14 cellular contexts compared by ENCODE assay signal in genomic region chr13:32080328-32080744, GRCh38.
"Had no signal": no experiment of that assay in that cellular context is flagged by ENCODE, and none has a peak within 500 bp of the region (broad histone marks: within the 10 kb centered on the region; RNA-seq: fewer than 3 reads in every experiment).

No MANE protein-coding gene starts in this region.

- H3K27ac Mint-ChIP-seq: activated CD8-positive, alpha-beta T cell treated with anti-CD3 and anti-CD28 coated beads for 36 hours; activated naive CD4-positive, alpha-beta T cell treated with anti-CD3 and anti-CD28 coated beads, Interleukin-2, amount 10 ng/mL, durations not matched to agents 7 days and 5 days; nephron; stimulated activated naive CD8-positive, alpha-beta T cell treated with anti-CD3 and anti-CD28 coated beads, Interleukin-15, amount 100 ng/mL, for 72 hours had no signal

- H3K36me3 ChIP-seq: thoracic aorta had no signal

- H3K4me3 Mint-ChIP-seq: activated CD8-positive, alpha-beta T cell treated with anti-CD3 and anti-CD28 coated beads for 36 hours; activated naive CD4-positive, alpha-beta T cell treated with anti-CD3 and anti-CD28 coated beads, Interleukin-2, amount 10 ng/mL, durations not matched to agents 7 days and 5 days; nephron; stimulated activated naive CD8-positive, alpha-beta T cell treated with anti-CD3 and anti-CD28 coated beads, Interleukin-15, amount 100 ng/mL, for 72 hours had no signal

- H3K36me3 Mint-ChIP-seq: activated naive CD4-positive, alpha-beta T cell treated with anti-CD3 and anti-CD28 coated beads, Interleukin-2, amount 10 ng/mL, durations not matched to agents 7 days and 5 days had no signal

- H3K27ac ChIP-seq: epithelial cell of prostate, thoracic aorta had no signal

- H3K4me3 ChIP-seq: thoracic aorta had no signal

- H3K9me3 Mint-ChIP-seq: activated CD8-positive, alpha-beta T cell treated with anti-CD3 and anti-CD28 coated beads for 36 hours; activated naive CD4-positive, alpha-beta T cell treated with anti-CD3 and anti-CD28 coated beads, Interleukin-2, amount 10 ng/mL, durations not matched to agents 7 days and 5 days; nephron; stimulated activated naive CD8-positive, alpha-beta T cell treated with anti-CD3 and anti-CD28 coated beads, Interleukin-15, amount 100 ng/mL, for 72 hours had no signal

- H3K4me1 Mint-ChIP-seq: nephron; stimulated activated naive CD8-positive, alpha-beta T cell treated with anti-CD3 and anti-CD28 coated beads, Interleukin-15, amount 100 ng/mL, for 72 hours had no signal

- ATAC-seq: activated CD8-positive, alpha-beta T cell treated with anti-CD3 and anti-CD28 coated beads for 36 hours; stimulated activated naive CD8-positive, alpha-beta T cell treated with anti-CD3 and anti-CD28 coated beads, Interleukin-15, amount 100 ng/mL, for 72 hours had no signal

- DNase-seq: activated CD4-positive, alpha-beta T cell treated with anti-CD3 and anti-CD28 coated beads for 4 hours; activated CD8-positive, alpha-beta memory T cell treated with anti-CD3 and anti-CD28 coated beads, Interleukin-2, amount 50 U/mL, for 48 hours; activated CD8-positive, alpha-beta T cell treated with anti-CD3 and anti-CD28 coated beads for 36 hours; activated naive CD4-positive, alpha-beta T cell treated with anti-CD3 and anti-CD28 coated beads, Interleukin-2, amount 10 ng/mL, durations not matched to agents 7 days and 5 days; caudate nucleus; effector memory CD4-positive, alpha-beta T cell; hippocampal formation; kidney glomerular epithelial cell; stimulated activated CD4-positive, alpha-beta T cell treated with anti-CD3 and anti-CD28 coated beads, Interleukin-4, amount 100 ng/mL, for 1 hour; stimulated activated CD8-positive, alpha-beta memory T cell treated with anti-CD3 and anti-CD28 coated beads, Interleukin-4, amount 100 ng/mL, for 48 hours; stimulated activated naive CD8-positive, alpha-beta T cell treated with anti-CD3 and anti-CD28 coated beads, Interleukin-15, amount 100 ng/mL, for 72 hours had no signal

- H3K9me3 ChIP-seq: thoracic aorta had no signal

- H3K27me3 Mint-ChIP-seq: activated CD8-positive, alpha-beta T cell treated with anti-CD3 and anti-CD28 coated beads for 36 hours; activated naive CD4-positive, alpha-beta T cell treated with anti-CD3 and anti-CD28 coated beads, Interleukin-2, amount 10 ng/mL, durations not matched to agents 7 days and 5 days; stimulated activated naive CD8-positive, alpha-beta T cell treated with anti-CD3 and anti-CD28 coated beads, Interleukin-15, amount 100 ng/mL, for 72 hours had no signal
